8 cellular contexts compared by ENCODE assay signal in the genomic region with DNA sequence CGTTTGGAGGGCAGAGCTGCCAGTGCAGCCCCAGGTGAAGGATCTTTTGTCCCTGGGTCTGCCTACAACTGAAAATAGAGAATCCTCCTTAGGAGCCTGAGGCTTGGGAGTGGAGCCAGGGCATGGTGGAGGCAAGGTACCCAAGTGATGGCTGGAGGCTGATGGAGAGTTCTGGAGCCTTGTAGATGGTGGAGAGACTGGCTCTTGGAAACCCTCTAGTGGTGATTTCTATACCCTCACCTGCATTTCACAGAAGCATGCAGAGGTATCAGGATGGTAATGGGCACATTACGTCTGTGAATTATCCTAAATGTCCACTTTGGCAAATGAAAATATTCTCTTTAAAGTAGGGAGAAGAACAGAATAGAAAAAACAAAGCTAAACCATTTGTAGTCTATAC. TPM values are rescaled to one million over a fixed set of nuclear protein-coding genes. Genes with fewer than 3 reads are reported as not detected.
A peak's percentile ranks its signal among the peaks of the same experiment; 100 is the strongest.
DNase-seq lines count a peak whose midpoint lies in the region; ATAC-seq and TF ChIP-seq lines count a peak whose summit lies in the region.

No MANE protein-coding gene starts in this region.

- TF ChIP-seq POLR2A in Peyer's patch (IDR thresholded peaks at IDR 0.05), result no peak
- no peak for TF ChIP-seq POLR2A in testis (IDR thresholded peaks at IDR 0.05)

- H3K9me3 ChIP-seq in heart right ventricle (no peaks in the 10 kb centered on the region), Peyer's patch (no peaks in the 10 kb centered on the region), testis (no peaks in the 10 kb centered on the region)

- H3K4me3 ChIP-seq in heart right ventricle (no peak overlapping the region), Peyer's patch (no peak overlapping the region), kidney epithelial cell (ENCODE audit: low read depth, low read length) (no peak overlapping the region), testis (no peak overlapping the region)

- H3K27me3 ChIP-seq in heart right ventricle (no peaks in the 10 kb centered on the region), Peyer's patch (no peaks in the 10 kb centered on the region), kidney epithelial cell (ENCODE audit: control insufficient read depth, insufficient read depth, low read length) (no peaks in the 10 kb centered on the region), testis (no peaks in the 10 kb centered on the region)

- intact Hi-C loops in heart right ventricle (cut with DNase I) (no loop called here), Right ventricle myocardium inferior (cut with DNase I) (no loop called here), testis (cut with DNase I; ENCODE audit: low total_unique reads) (no loop called here)

- no peaks in the 10 kb centered on the region for H3K36me3 ChIP-seq in heart right ventricle
- H3K36me3 ChIP-seq in Peyer's patch, result no peaks in the 10 kb centered on the region
- no peaks in the 10 kb centered on the region for H3K36me3 ChIP-seq in kidney epithelial cell (ENCODE audit: control insufficient read depth, insufficient read depth, low read length)
- H3K36me3 ChIP-seq in testis (ENCODE audit: low read depth, missing control alignments), result no peaks in the 10 kb centered on the region

- H3K4me1 ChIP-seq in heart right ventricle (peaks cover 0 to 16% (median 0%) of the 10 kb centered on the region in 9 donors), Peyer's patch (no peaks in the 10 kb centered on the region), testis (no peaks in the 10 kb centered on the region)

- DNase-seq in heart right ventricle (no peak), Right ventricle myocardium inferior (ENCODE audit: missing footprints) (no peak), Peyer's patch (no peak), kidney epithelial cell (ENCODE audit: low read depth) (no peak), testis (no peak), omental fat pad (ENCODE audit: low spot score) (no peak), NCI-H146 treated with DMSO at 0.1 percent for 48 hours (lab: John Stamatoyannopoulos, UW; ENCODE audit: unreplicated experiment) (no peak)

- ATAC-seq in heart right ventricle (peak in 1 of 8 donors; percentile 56), Right ventricle myocardium inferior (no peak), HG02759 (IDR thresholded peaks at IDR 0.05; ENCODE audit: unreplicated experiment) (peak; percentile 86), omental fat pad (ENCODE audit: low FRiP score) (no peak)

- 57 to 66% methylated on average over 2 of the region's 2 CpGs for WGBS in heart right ventricle, 2 donors
- WGBS in testis, 2 donors, result 49 to 72% methylated on average over 2 of the region's 2 CpGs

- peak in 6 of 9 donors; percentile 19 to 43 (median 26) for TF ChIP-seq CTCF in heart right ventricle (IDR thresholded peaks at IDR 0.05)
- TF ChIP-seq CTCF in Peyer's patch (IDR thresholded peaks at IDR 0.05), result peak in 5 of 6 experiments; percentile 6 to 51 (median 42)
- TF ChIP-seq CTCF in kidney epithelial cell (IDR thresholded peaks at IDR 0.05; ENCODE audit: insufficient read depth, low read length, poor library complexity, severe bottlenecking), result peak; percentile 58
- TF ChIP-seq CTCF in testis (IDR thresholded peaks at IDR 0.05), result peak in 1 of 3 experiments; percentile 31
- TF ChIP-seq CTCF in omental fat pad (IDR thresholded peaks at IDR 0.05), result no peak

- H3K27ac ChIP-seq in heart right ventricle (no peak overlapping the region), Peyer's patch (peak overlapping the region in 1 of 4 donors; percentile 35), testis (no peak overlapping the region)

RNA-seq across cellular contexts. Expression of gene INSC, which starts 44.4 kb away (rescaled TPM):
- total RNA-seq in heart right ventricle (under 1 TPM in 6 of 10 donors, not detected in 4; 0.19 to 0.76 (median 0.62) TPM), Right ventricle myocardium inferior (0.51 TPM), Peyer's patch (10 to 100 TPM in 1 of 4 donors, 1 to 10 TPM in 3; 3.0 to 28.1 (median 6.8) TPM), kidney epithelial cell (0.27 and 0.33 TPM in 2 replicates), testis (1 to 10 TPM; 2.2 TPM), omental fat pad (1 to 10 TPM in 1 of 4 donors, not detected in 3; 3.0 TPM)
- polyA plus RNA-seq in heart right ventricle (under 1 TPM; 0.59 to 0.61 TPM), testis (ENCODE audit: insufficient read depth, low read depth, low replicate concordance) (2.5 TPM)

Comparison
In these comparisons a context has a peak if more than half of its experiments do, and no peak if none do; other contexts are left out.
1. CTCF ChIP-seq: peak in heart right ventricle (6 of 9), Peyer's patch (5 of 6) and kidney epithelial cell (single experiment); none in omental fat pad (0 of 3).